Comparison of ENCODE assay signal across 1 cellular context in the genomic region with DNA sequence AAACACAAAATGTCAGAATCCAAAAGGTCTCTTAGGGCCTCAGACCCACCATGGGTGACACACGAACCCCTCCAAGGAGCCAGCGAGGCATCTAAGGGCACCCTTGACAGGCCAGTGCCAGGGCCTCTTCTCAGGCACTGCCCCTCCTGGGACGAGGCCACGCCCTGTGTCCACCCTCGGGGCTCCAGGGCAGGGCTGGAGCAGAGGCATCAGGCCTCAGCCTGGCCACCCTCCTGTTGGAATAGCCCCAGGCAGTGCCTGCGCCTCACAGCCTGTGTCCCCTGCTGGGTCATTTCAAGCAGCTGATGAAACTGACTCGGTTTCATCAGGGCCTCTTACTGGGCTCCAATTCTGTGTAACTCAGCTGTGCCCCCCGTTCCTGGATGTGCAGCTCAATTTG.
TF ChIP-seq lines count a peak whose summit lies in the region.

No MANE protein-coding gene starts in this region.

TF ChIP-seq in H1, 55 proteins besides CTCF, POLR2A, EP300 and RAD21:
- no peak for TF ChIP-seq SIRT6 (IDR thresholded peaks at IDR 0.05; ENCODE audit: low read length)
